19 cellular contexts compared by ENCODE assay signal in genomic region chr15:38671003-38671382, GRCh38.
DNase-seq lines count a peak whose midpoint lies in the region; ATAC-seq, FAIRE-seq and TF ChIP-seq lines count a peak whose summit lies in the region.
"Had no signal": no experiment of that assay in that cellular context is flagged by ENCODE, and none has a peak within 500 bp of the region (broad histone marks: within the 10 kb centered on the region; RNA-seq: fewer than 3 reads in every experiment).

No MANE protein-coding gene starts in this region.

- H3K36me3 Mint-ChIP-seq in activated T-cell treated with anti-CD3 and anti-CD28 coated beads, Interleukin-2, amount 50 U/mL, for 4 hours (ENCODE audit: insufficient read depth) = no peaks in the 10 kb centered on the region
- H3K36me3 Mint-ChIP-seq in activated naive CD8-positive, alpha-beta T cell treated with anti-CD3 and anti-CD28 coated beads, Interleukin-2, amount 10 ng/mL, durations not matched to agents 7 days and 5 days = peaks cover 14% of the 10 kb centered on the region
- H3K36me3 Mint-ChIP-seq in stimulated activated naive B cell treated with anti-CD40 and anti-IgM and Interleukin-4, amounts not matched to agents 10 μg/mL and 1 μg/mL and 100 μg/mL, for 72 hours = no peaks in the 10 kb centered on the region

- peak overlapping the region; percentile 48 for H3K4me3 Mint-ChIP-seq in activated T-cell treated with anti-CD3 and anti-CD28 coated beads, Interleukin-2, amount 50 U/mL, for 4 hours
- peak overlapping the region; percentile 77 for H3K4me3 Mint-ChIP-seq in activated naive CD8-positive, alpha-beta T cell treated with anti-CD3 and anti-CD28 coated beads, Interleukin-2, amount 10 ng/mL, durations not matched to agents 7 days and 5 days
- peak overlapping the region; percentile 37 to 50 for H3K4me3 Mint-ChIP-seq in stimulated activated naive B cell treated with anti-CD40 and anti-IgM and Interleukin-4, amounts not matched to agents 10 μg/mL and 1 μg/mL and 100 μg/mL, for 72 hours

- H3K9me3 ChIP-seq in KOPT-K1 (ENCODE audit: insufficient read depth, low read length, poor library complexity, severe bottlenecking) (no peaks in the 10 kb centered on the region), breast epithelium (no peaks in the 10 kb centered on the region)
- H3K9me3 ChIP-seq: body of pancreas, esophagus muscularis mucosa, upper lobe of right lung had no signal

- no peaks in the 10 kb centered on the region for H3K27me3 Mint-ChIP-seq in activated T-cell treated with anti-CD3 and anti-CD28 coated beads, Interleukin-2, amount 50 U/mL, for 4 hours (ENCODE audit: low read depth)
- H3K27me3 Mint-ChIP-seq in activated naive CD8-positive, alpha-beta T cell treated with anti-CD3 and anti-CD28 coated beads, Interleukin-2, amount 10 ng/mL, durations not matched to agents 7 days and 5 days = no peaks in the 10 kb centered on the region
- H3K27me3 Mint-ChIP-seq in stimulated activated naive B cell treated with anti-CD40 and anti-IgM and Interleukin-4, amounts not matched to agents 10 μg/mL and 1 μg/mL and 100 μg/mL, for 72 hours = no peaks in the 10 kb centered on the region

- H3K36me3 ChIP-seq in KOPT-K1 (ENCODE audit: insufficient read depth, low read length) = no peaks in the 10 kb centered on the region
- no peaks in the 10 kb centered on the region for H3K36me3 ChIP-seq in breast epithelium
- H3K36me3 ChIP-seq: esophagus muscularis mucosa, upper lobe of right lung had no signal

- no peak overlapping the region for H3K4me3 ChIP-seq in breast epithelium
- H3K4me3 ChIP-seq: body of pancreas, esophagus muscularis mucosa, upper lobe of right lung had no signal

- ATAC-seq in activated T-cell treated with anti-CD3 and anti-CD28 coated beads, Interleukin-2, amount 50 U/mL, for 4 hours = no peak
- no peak for ATAC-seq in activated naive CD8-positive, alpha-beta T cell treated with anti-CD3 and anti-CD28 coated beads, Interleukin-2, amount 10 ng/mL, durations not matched to agents 7 days and 5 days (ENCODE audit: low read depth)
- peak; percentile 1 to 3 for ATAC-seq in stimulated activated naive B cell treated with anti-CD40 and anti-IgM and Interleukin-4, amounts not matched to agents 10 μg/mL and 1 μg/mL and 100 μg/mL, for 72 hours (replicated peaks)
- ATAC-seq: body of pancreas, HepG2, right cardiac atrium had no signal

- no peak for DNase-seq in activated T-cell treated with anti-CD3 and anti-CD28 coated beads, Interleukin-2, amount 50 U/mL, for 4 hours
- no peak for DNase-seq in activated T-cell treated with anti-CD3 and anti-CD28 coated beads, Interleukin-2, amount 50 U/mL, for 1 hour
- no peak for DNase-seq in activated naive CD8-positive, alpha-beta T cell treated with anti-CD3 and anti-CD28 coated beads, Interleukin-2, amount 10 ng/mL, durations not matched to agents 7 days and 5 days
- no peak for DNase-seq in stimulated activated naive B cell treated with anti-CD40 and anti-IgM and Interleukin-4, amounts not matched to agents 10 μg/mL and 1 μg/mL and 100 μg/mL, for 72 hours
- DNase-seq in breast epithelium (ENCODE audit: low spot score in 2 of 2) = no peak
- no peak for DNase-seq in HTR-8/SVneo (ENCODE audit: insufficient read length, low spot score)
- no peak for DNase-seq in effector CD4-positive, alpha-beta T cell
- DNase-seq: HCEC 1CT, islet precursor cell, mesenchymal stem cell, NCI-H2081 treated with DMSO at 0.1 percent for 48 hours, NCI-H748 treated with DMSO at 0.1 percent for 48 hours, right cardiac atrium, upper lobe of right lung had no signal

- intact Hi-C loops in breast epithelium (cut with DNase I; ENCODE audit: low total_unique reads) = no loop called here

- no peak for FAIRE-seq in HTR-8/SVneo (lab: Jason Lieb, UNC)
- FAIRE-seq: G401.6, HepG2 had no signal

- POLR2A ChIA-PET in activated naive CD8-positive, alpha-beta T cell treated with anti-CD3 and anti-CD28 coated beads, Interleukin-2, amount 10 ng/mL, durations not matched to agents 7 days and 5 days (lab: Charles Lee) = interaction anchor here (0.6 to 9.5 kb wide), 7 partner anchors 8 to 194 kb away, joined by 4 to 133 read pairs (median 25); partner anchors contain the start of gene RASGRP1

- H3K27me3 ChIP-seq in breast epithelium = no peaks in the 10 kb centered on the region
- H3K27me3 ChIP-seq: body of pancreas, upper lobe of right lung had no signal

- no peaks in the 10 kb centered on the region for H3K4me1 ChIP-seq in breast epithelium
- H3K4me1 ChIP-seq: body of pancreas, upper lobe of right lung had no signal

- H3K27ac ChIP-seq in KOPT-K1 (ENCODE audit: low read depth, low read length, poor library complexity, severe bottlenecking) = peak overlapping the region; percentile 42
- no peak overlapping the region for H3K27ac ChIP-seq in breast epithelium
- H3K27ac ChIP-seq: body of pancreas, esophagus muscularis mucosa, upper lobe of right lung had no signal

- peak overlapping the region; percentile 94 for H3K27ac Mint-ChIP-seq in activated naive CD8-positive, alpha-beta T cell treated with anti-CD3 and anti-CD28 coated beads, Interleukin-2, amount 10 ng/mL, durations not matched to agents 7 days and 5 days
- H3K27ac Mint-ChIP-seq in stimulated activated naive B cell treated with anti-CD40 and anti-IgM and Interleukin-4, amounts not matched to agents 10 μg/mL and 1 μg/mL and 100 μg/mL, for 72 hours = peak overlapping the region; percentile 92

- H3K4me1 Mint-ChIP-seq in activated T-cell treated with anti-CD3 and anti-CD28 coated beads, Interleukin-2, amount 50 U/mL, for 4 hours (ENCODE audit: low read depth) = peaks cover 80% of the 10 kb centered on the region
- H3K4me1 Mint-ChIP-seq in activated naive CD8-positive, alpha-beta T cell treated with anti-CD3 and anti-CD28 coated beads, Interleukin-2, amount 10 ng/mL, durations not matched to agents 7 days and 5 days = peaks cover 77% of the 10 kb centered on the region
- peaks cover 47 to 73% of the 10 kb centered on the region in 2 donors for H3K4me1 Mint-ChIP-seq in stimulated activated naive B cell treated with anti-CD40 and anti-IgM and Interleukin-4, amounts not matched to agents 10 μg/mL and 1 μg/mL and 100 μg/mL, for 72 hours

- H3K9me3 Mint-ChIP-seq in activated T-cell treated with anti-CD3 and anti-CD28 coated beads, Interleukin-2, amount 50 U/mL, for 4 hours = peaks cover 6% of the 10 kb centered on the region
- no peaks in the 10 kb centered on the region for H3K9me3 Mint-ChIP-seq in activated naive CD8-positive, alpha-beta T cell treated with anti-CD3 and anti-CD28 coated beads, Interleukin-2, amount 10 ng/mL, durations not matched to agents 7 days and 5 days
- no peaks in the 10 kb centered on the region for H3K9me3 Mint-ChIP-seq in stimulated activated naive B cell treated with anti-CD40 and anti-IgM and Interleukin-4, amounts not matched to agents 10 μg/mL and 1 μg/mL and 100 μg/mL, for 72 hours

- no peak for TF ChIP-seq POLR2A in breast epithelium (IDR thresholded peaks at IDR 0.05)

- no peak for TF ChIP-seq CTCF in breast epithelium (IDR thresholded peaks at IDR 0.05)

Comparison
In these comparisons a context has a peak if more than half of its experiments do, and no peak if none do; other contexts are left out.
1. ATAC-seq: peak in stimulated activated naive B cell treated with anti-CD40 and anti-IgM and Interleukin-4, amounts not matched to agents 10 μg/mL and 1 μg/mL and 100 μg/mL, for 72 hours (2 of 2); none in activated T-cell treated with anti-CD3 and anti-CD28 coated beads, Interleukin-2, amount 50 U/mL, for 4 hours (0 of 2) and activated naive CD8-positive, alpha-beta T cell treated with anti-CD3 and anti-CD28 coated beads, Interleukin-2, amount 10 ng/mL, durations not matched to agents 7 days and 5 days (single experiment).
2. Peak in every context shown above with its lines, with median percentiles within 50 percentile points of each other: H3K4me3 Mint-ChIP-seq.